Comparison of ENCODE assay signal across 1 cellular context in the genomic region with DNA sequence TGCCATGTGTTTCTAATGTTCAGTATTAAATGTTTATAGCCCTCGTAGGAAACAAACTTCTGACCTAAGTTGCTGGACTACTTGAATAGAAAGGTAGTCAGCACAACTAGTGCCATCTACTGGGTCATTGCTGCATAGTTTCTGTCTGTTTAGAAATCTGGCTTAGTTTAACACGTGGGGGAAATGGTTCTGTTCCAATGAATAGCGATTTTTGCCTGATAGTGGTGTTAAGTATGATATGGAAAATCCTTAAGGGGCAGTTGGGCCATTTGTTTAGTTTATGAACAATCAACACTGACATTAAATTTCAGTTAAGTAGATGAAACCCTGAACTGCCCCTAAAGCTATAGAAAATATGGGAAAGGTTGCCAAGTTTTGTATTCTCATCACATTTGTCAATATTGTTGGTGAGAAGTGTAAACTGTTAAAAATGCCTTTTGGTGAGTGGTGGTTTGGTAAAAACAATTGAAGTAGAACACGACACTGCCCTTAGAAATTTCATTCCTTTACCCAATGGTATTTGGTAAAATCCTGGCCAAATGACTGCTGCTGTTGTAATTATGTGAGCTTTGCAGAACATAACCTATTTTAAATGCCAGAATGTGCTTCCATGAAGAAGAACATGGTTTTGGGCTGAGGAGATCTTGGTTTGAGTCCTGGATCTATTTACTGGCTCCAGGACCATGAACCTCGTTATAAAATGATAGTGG.
A peak's percentile ranks its signal among the peaks of the same experiment; 100 is the strongest.
TF ChIP-seq lines count a peak whose summit lies in the region.

No MANE protein-coding gene starts in this region.

TF ChIP-seq in HepG2, 621 proteins besides CTCF, POLR2A, EP300 and RAD21 (continued from another document):
- TF ChIP-seq, protein P1, sequence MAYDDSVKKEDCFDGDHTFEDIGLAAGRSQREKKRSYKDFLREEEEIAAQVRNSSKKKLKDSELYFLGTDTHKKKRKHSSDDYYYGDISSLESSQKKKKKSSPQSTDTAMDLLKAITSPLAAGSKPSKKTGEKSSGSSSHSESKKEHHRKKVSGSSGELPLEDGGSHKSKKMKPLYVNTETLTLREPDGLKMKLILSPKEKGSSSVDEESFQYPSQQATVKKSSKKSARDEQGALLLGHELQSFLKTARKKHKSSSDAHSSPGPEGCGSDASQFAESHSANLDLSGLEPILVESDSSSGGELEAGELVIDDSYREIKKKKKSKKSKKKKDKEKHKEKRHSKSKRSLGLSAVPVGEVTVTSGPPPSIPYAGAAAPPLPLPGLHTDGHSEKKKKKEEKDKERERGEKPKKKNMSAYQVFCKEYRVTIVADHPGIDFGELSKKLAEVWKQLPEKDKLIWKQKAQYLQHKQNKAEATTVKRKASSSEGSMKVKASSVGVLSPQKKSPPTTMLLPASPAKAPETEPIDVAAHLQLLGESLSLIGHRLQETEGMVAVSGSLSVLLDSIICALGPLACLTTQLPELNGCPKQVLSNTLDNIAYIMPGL (CRISPR knock-in tag; IDR thresholded peaks at IDR 0.05; ENCODE audit: borderline replicate concordance in 1 of 2, low read depth in 1 of 2), result peak; percentile 20 to 51; a peak in 1 of 4 replicates
- TF ChIP-seq POLR2AphosphoS5 (IDR thresholded peaks at IDR 0.05; ENCODE audit: low read depth, low read length), result 0 out of 2 replicates have a peak, but pooled peaks have one; percentile 7
- no peak for TF ChIP-seq ZNF780A (CRISPR knock-in tag; IDR thresholded peaks at IDR 0.05)
- TF ChIP-seq ZNF3 (CRISPR knock-in tag; IDR thresholded peaks at IDR 0.05), result no peak
- no peak for TF ChIP-seq ZNF296 (CRISPR knock-in tag; conservative IDR thresholded peaks at IDR 0.05)
- TF ChIP-seq, protein P2, sequence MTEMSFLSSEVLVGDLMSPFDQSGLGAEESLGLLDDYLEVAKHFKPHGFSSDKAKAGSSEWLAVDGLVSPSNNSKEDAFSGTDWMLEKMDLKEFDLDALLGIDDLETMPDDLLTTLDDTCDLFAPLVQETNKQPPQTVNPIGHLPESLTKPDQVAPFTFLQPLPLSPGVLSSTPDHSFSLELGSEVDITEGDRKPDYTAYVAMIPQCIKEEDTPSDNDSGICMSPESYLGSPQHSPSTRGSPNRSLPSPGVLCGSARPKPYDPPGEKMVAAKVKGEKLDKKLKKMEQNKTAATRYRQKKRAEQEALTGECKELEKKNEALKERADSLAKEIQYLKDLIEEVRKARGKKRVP (CRISPR knock-in tag; IDR thresholded peaks at IDR 0.05), result peak in 1 of 2 experiments; percentile 38; a peak in 1 of 4 replicates
- TF ChIP-seq ZNF207 (IDR thresholded peaks at IDR 0.05; ENCODE audit: borderline replicate concordance), result no peak
- no peak for TF ChIP-seq ZNF547 (CRISPR knock-in tag; IDR thresholded peaks at IDR 0.05)
- TF ChIP-seq, protein P3, sequence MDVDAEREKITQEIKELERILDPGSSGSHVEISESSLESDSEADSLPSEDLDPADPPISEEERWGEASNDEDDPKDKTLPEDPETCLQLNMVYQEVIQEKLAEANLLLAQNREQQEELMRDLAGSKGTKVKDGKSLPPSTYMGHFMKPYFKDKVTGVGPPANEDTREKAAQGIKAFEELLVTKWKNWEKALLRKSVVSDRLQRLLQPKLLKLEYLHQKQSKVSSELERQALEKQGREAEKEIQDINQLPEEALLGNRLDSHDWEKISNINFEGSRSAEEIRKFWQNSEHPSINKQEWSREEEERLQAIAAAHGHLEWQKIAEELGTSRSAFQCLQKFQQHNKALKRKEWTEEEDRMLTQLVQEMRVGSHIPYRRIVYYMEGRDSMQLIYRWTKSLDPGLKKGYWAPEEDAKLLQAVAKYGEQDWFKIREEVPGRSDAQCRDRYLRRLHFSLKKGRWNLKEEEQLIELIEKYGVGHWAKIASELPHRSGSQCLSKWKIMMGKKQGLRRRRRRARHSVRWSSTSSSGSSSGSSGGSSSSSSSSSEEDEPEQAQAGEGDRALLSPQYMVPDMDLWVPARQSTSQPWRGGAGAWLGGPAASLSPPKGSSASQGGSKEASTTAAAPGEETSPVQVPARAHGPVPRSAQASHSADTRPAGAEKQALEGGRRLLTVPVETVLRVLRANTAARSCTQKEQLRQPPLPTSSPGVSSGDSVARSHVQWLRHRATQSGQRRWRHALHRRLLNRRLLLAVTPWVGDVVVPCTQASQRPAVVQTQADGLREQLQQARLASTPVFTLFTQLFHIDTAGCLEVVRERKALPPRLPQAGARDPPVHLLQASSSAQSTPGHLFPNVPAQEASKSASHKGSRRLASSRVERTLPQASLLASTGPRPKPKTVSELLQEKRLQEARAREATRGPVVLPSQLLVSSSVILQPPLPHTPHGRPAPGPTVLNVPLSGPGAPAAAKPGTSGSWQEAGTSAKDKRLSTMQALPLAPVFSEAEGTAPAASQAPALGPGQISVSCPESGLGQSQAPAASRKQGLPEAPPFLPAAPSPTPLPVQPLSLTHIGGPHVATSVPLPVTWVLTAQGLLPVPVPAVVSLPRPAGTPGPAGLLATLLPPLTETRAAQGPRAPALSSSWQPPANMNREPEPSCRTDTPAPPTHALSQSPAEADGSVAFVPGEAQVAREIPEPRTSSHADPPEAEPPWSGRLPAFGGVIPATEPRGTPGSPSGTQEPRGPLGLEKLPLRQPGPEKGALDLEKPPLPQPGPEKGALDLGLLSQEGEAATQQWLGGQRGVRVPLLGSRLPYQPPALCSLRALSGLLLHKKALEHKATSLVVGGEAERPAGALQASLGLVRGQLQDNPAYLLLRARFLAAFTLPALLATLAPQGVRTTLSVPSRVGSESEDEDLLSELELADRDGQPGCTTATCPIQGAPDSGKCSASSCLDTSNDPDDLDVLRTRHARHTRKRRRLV (CRISPR knock-in tag; IDR thresholded peaks at IDR 0.05), result 0 out of 2 replicates have a peak, but pooled peaks have one; percentile 25
- no peak for TF ChIP-seq MTF2 (CRISPR knock-in tag; IDR thresholded peaks at IDR 0.05; ENCODE audit: borderline replicate concordance)
- no peak; a peak in 1 of 4 replicates for TF ChIP-seq NR2F1 (CRISPR knock-in tag; IDR thresholded peaks at IDR 0.05)
- TF ChIP-seq STAG1 (CRISPR knock-in tag; IDR thresholded peaks at IDR 0.05), result peak; percentile 88
- no peak for TF ChIP-seq U2AF2 (IDR thresholded peaks at IDR 0.05; ENCODE audit: low read depth, low read length)
- TF ChIP-seq PAX8 (CRISPR knock-in tag; IDR thresholded peaks at IDR 0.05; ENCODE audit: borderline replicate concordance), result no peak
- no peak for TF ChIP-seq ZNF773 (CRISPR knock-in tag; IDR thresholded peaks at IDR 0.05; ENCODE audit: borderline replicate concordance)
- no peak for TF ChIP-seq KDM2A (CRISPR knock-in tag; IDR thresholded peaks at IDR 0.05; ENCODE audit: borderline replicate concordance, low read depth)
- 0 out of 2 replicates have a peak, but pooled peaks have one; percentile 43 for TF ChIP-seq MBD4 (IDR thresholded peaks at IDR 0.05; ENCODE audit: borderline replicate concordance, low read length)
- TF ChIP-seq, protein P4, sequence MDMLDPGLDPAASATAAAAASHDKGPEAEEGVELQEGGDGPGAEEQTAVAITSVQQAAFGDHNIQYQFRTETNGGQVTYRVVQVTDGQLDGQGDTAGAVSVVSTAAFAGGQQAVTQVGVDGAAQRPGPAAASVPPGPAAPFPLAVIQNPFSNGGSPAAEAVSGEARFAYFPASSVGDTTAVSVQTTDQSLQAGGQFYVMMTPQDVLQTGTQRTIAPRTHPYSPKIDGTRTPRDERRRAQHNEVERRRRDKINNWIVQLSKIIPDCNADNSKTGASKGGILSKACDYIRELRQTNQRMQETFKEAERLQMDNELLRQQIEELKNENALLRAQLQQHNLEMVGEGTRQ (IDR thresholded peaks at IDR 0.05; ENCODE audit: low read depth, low read length), result no peak
- TF ChIP-seq, protein P4 (CRISPR knock-in tag; IDR thresholded peaks at IDR 0.05; ENCODE audit: borderline replicate concordance), result no peak; the same call in 1 of the 2 replicates
- TF ChIP-seq MTF1 (CRISPR knock-in tag; IDR thresholded peaks at IDR 0.05), result no peak
- TF ChIP-seq, protein P5, sequence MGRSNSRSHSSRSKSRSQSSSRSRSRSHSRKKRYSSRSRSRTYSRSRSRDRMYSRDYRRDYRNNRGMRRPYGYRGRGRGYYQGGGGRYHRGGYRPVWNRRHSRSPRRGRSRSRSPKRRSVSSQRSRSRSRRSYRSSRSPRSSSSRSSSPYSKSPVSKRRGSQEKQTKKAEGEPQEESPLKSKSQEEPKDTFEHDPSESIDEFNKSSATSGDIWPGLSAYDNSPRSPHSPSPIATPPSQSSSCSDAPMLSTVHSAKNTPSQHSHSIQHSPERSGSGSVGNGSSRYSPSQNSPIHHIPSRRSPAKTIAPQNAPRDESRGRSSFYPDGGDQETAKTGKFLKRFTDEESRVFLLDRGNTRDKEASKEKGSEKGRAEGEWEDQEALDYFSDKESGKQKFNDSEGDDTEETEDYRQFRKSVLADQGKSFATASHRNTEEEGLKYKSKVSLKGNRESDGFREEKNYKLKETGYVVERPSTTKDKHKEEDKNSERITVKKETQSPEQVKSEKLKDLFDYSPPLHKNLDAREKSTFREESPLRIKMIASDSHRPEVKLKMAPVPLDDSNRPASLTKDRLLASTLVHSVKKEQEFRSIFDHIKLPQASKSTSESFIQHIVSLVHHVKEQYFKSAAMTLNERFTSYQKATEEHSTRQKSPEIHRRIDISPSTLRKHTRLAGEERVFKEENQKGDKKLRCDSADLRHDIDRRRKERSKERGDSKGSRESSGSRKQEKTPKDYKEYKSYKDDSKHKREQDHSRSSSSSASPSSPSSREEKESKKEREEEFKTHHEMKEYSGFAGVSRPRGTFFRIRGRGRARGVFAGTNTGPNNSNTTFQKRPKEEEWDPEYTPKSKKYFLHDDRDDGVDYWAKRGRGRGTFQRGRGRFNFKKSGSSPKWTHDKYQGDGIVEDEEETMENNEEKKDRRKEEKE (IDR thresholded peaks at IDR 0.05), result no peak
- no peak for TF ChIP-seq ZNF563 (CRISPR knock-in tag; IDR thresholded peaks at IDR 0.05)
- TF ChIP-seq, protein P6, sequence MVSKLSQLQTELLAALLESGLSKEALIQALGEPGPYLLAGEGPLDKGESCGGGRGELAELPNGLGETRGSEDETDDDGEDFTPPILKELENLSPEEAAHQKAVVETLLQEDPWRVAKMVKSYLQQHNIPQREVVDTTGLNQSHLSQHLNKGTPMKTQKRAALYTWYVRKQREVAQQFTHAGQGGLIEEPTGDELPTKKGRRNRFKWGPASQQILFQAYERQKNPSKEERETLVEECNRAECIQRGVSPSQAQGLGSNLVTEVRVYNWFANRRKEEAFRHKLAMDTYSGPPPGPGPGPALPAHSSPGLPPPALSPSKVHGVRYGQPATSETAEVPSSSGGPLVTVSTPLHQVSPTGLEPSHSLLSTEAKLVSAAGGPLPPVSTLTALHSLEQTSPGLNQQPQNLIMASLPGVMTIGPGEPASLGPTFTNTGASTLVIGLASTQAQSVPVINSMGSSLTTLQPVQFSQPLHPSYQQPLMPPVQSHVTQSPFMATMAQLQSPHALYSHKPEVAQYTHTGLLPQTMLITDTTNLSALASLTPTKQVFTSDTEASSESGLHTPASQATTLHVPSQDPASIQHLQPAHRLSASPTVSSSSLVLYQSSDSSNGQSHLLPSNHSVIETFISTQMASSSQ (IDR thresholded peaks at IDR 0.05; ENCODE audit: low read depth), result 0 out of 2 replicates have a peak, but pooled peaks have one; percentile 13
- TF ChIP-seq, protein P6 (CRISPR knock-in tag; IDR thresholded peaks at IDR 0.05; ENCODE audit: borderline replicate concordance), result no peak
- peak; percentile 91 for TF ChIP-seq SMC3 (IDR thresholded peaks at IDR 0.05; ENCODE audit: low read length)
- TF ChIP-seq, protein P7, sequence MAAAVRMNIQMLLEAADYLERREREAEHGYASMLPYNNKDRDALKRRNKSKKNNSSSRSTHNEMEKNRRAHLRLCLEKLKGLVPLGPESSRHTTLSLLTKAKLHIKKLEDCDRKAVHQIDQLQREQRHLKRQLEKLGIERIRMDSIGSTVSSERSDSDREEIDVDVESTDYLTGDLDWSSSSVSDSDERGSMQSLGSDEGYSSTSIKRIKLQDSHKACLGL (CRISPR knock-in tag; IDR thresholded peaks at IDR 0.05), result no peak
TF ChIP-seq in HepG2: peak in this region for 47.
